In genomic region chr21:32658524-32658923, GRCh38 we compare ENCODE assay signal across 20 cellular contexts. TPM values are rescaled to one million over a fixed set of nuclear protein-coding genes. Genes with fewer than 3 reads are reported as not detected.
DNase-seq lines count a peak whose midpoint lies in the region; ATAC-seq and TF ChIP-seq lines count a peak whose summit lies in the region.
"Had no signal": no experiment of that assay in that cellular context is flagged by ENCODE, and none has a peak within 500 bp of the region (broad histone marks: within the 10 kb centered on the region; RNA-seq: fewer than 3 reads in every experiment).

No MANE protein-coding gene starts in this region.

- H3K36me3 ChIP-seq in right lobe of liver (peaks cover 0 to 14% (median 0%) of the 10 kb centered on the region in 4 donors), upper lobe of right lung (peaks cover 41% of the 10 kb centered on the region), esophagus squamous epithelium (peaks cover 0 to 95% (median 11%) of the 10 kb centered on the region in 3 donors)

- ATAC-seq in activated T-cell treated with anti-CD3 and anti-CD28 coated beads, Interleukin-2, amount 50 U/mL, for 72 hours (replicated peaks in 1 of 2): no peak
- ATAC-seq in left lobe of liver: peak; percentile 70
- peak; percentile 32 to 72 (median 64) for ATAC-seq in right lobe of liver
- ATAC-seq in upper lobe of right lung: peak; percentile 12
- ATAC-seq in T-helper 17 cell: no peak
- ATAC-seq: CD8-positive, alpha-beta T cell had no signal

- no peak overlapping the region for H3K27ac ChIP-seq in right lobe of liver
- H3K27ac ChIP-seq in upper lobe of right lung: no peak overlapping the region
- no peak overlapping the region for H3K27ac ChIP-seq in esophagus squamous epithelium
- H3K27ac ChIP-seq: 22Rv1, BLaER1, C4-2B had no signal

- H3K4me3 ChIP-seq in right lobe of liver (no peak overlapping the region), upper lobe of right lung (no peak overlapping the region), esophagus squamous epithelium (no peak overlapping the region)
- H3K4me3 ChIP-seq: BLaER1, HAP-1 had no signal

- WGBS in right lobe of liver (ENCODE audit: insufficient coverage, low coverage, low lambda C conversion rate, missing lambda C conversion rate): 57% methylated on average over 3 of the region's 9 CpGs
- 97 to 98% methylated on average over 5 to 9 of the region's 9 CpGs for WGBS in esophagus squamous epithelium, 2 donors

- H3K27ac Mint-ChIP-seq in activated T-cell treated with anti-CD3 and anti-CD28 coated beads, Interleukin-2, amount 50 U/mL, for 72 hours: peak overlapping the region; percentile 68
- no peak overlapping the region for H3K27ac Mint-ChIP-seq in T-helper 17 cell
- H3K27ac Mint-ChIP-seq: B cell; CD4-positive, CD25-positive, alpha-beta regulatory T cell; HFFc6 had no signal

- intact Hi-C loops in right lobe of liver (cut with DNase I): no loop called here
- intact Hi-C loops in upper lobe of right lung (cut with DNase I): no loop called here
- intact Hi-C loops in esophagus squamous epithelium (cut with DNase I): no loop called here

- H3K27me3 ChIP-seq in right lobe of liver: no peaks in the 10 kb centered on the region
- H3K27me3 ChIP-seq in upper lobe of right lung: no peaks in the 10 kb centered on the region
- no peaks in the 10 kb centered on the region for H3K27me3 ChIP-seq in esophagus squamous epithelium
- H3K27me3 ChIP-seq: BLaER1 had no signal

- H3K4me3 Mint-ChIP-seq in activated T-cell treated with anti-CD3 and anti-CD28 coated beads, Interleukin-2, amount 50 U/mL, for 72 hours: no peak overlapping the region
- H3K4me3 Mint-ChIP-seq in T-helper 17 cell: no peak overlapping the region
- H3K4me3 Mint-ChIP-seq: B cell; CD4-positive, CD25-positive, alpha-beta regulatory T cell; CD8-positive, alpha-beta T cell; HFFc6 had no signal

- DNase-seq in activated T-cell treated with anti-CD3 and anti-CD28 coated beads, Interleukin-2, amount 50 U/mL, for 72 hours: no peak
- no peak for DNase-seq in activated T-cell treated with anti-CD3 and anti-CD28 coated beads for 4 hours
- DNase-seq in left lobe of liver (ENCODE audit: low spot score): no peak
- DNase-seq in right lobe of liver: no peak
- DNase-seq in upper lobe of right lung: no peak
- DNase-seq in middle frontal gyrus (ENCODE audit: extremely low spot score, low spot score): no peak
- DNase-seq in esophagus squamous epithelium (lab: John Stamatoyannopoulos, UW): no peak
- no peak for DNase-seq in T-helper 17 cell
- DNase-seq: Caco-2; CD4-positive, CD25-positive, alpha-beta regulatory T cell; CD8-positive, alpha-beta T cell; DMS153; DND-41; GOT3; HFFc6 had no signal

- H3K4me1 ChIP-seq in right lobe of liver (no peaks in the 10 kb centered on the region), upper lobe of right lung (no peaks in the 10 kb centered on the region), esophagus squamous epithelium (peaks cover 0 to 4% (median 0%) of the 10 kb centered on the region in 3 donors)
- H3K4me1 ChIP-seq: BLaER1, Caco-2, HAP-1 had no signal

- no peaks in the 10 kb centered on the region for H3K9me3 ChIP-seq in right lobe of liver
- no peaks in the 10 kb centered on the region for H3K9me3 ChIP-seq in upper lobe of right lung
- peaks cover 0 to 3% (median under 1%) of the 10 kb centered on the region in 3 donors for H3K9me3 ChIP-seq in esophagus squamous epithelium
- H3K9me3 ChIP-seq in T-helper 17 cell (ENCODE audit: control insufficient read depth, low read length, poor library complexity, severe bottlenecking): no peaks in the 10 kb centered on the region
- H3K9me3 ChIP-seq: Caco-2, HAP-1 had no signal

- H3K36me3 Mint-ChIP-seq in activated T-cell treated with anti-CD3 and anti-CD28 coated beads, Interleukin-2, amount 50 U/mL, for 72 hours (ENCODE audit: insufficient read depth in 2 of 2): peaks cover 5 to 8% of the 10 kb centered on the region in 2 donors
- peaks cover 8% of the 10 kb centered on the region for H3K36me3 Mint-ChIP-seq in T-helper 17 cell (ENCODE audit: low read depth)

- H3K9me3 Mint-ChIP-seq in activated T-cell treated with anti-CD3 and anti-CD28 coated beads, Interleukin-2, amount 50 U/mL, for 72 hours: no peaks in the 10 kb centered on the region
- H3K9me3 Mint-ChIP-seq: CD8-positive, alpha-beta T cell; HFFc6 had no signal

- TF ChIP-seq POLR2A in right lobe of liver (IDR thresholded peaks at IDR 0.05): no peak
- no peak for TF ChIP-seq POLR2A in esophagus squamous epithelium (IDR thresholded peaks at IDR 0.05)

- no peaks in the 10 kb centered on the region for H3K27me3 Mint-ChIP-seq in activated T-cell treated with anti-CD3 and anti-CD28 coated beads, Interleukin-2, amount 50 U/mL, for 72 hours (ENCODE audit: low read depth)
- H3K27me3 Mint-ChIP-seq in T-helper 17 cell: no peaks in the 10 kb centered on the region
- H3K27me3 Mint-ChIP-seq: B cell; CD4-positive, CD25-positive, alpha-beta regulatory T cell had no signal

- H3K4me1 Mint-ChIP-seq in activated T-cell treated with anti-CD3 and anti-CD28 coated beads, Interleukin-2, amount 50 U/mL, for 72 hours (ENCODE audit: low read depth): no peaks in the 10 kb centered on the region
- H3K4me1 Mint-ChIP-seq in T-helper 17 cell: peaks cover 3% of the 10 kb centered on the region
- H3K4me1 Mint-ChIP-seq: B cell had no signal

- TF ChIP-seq CTCF in right lobe of liver (IDR thresholded peaks at IDR 0.05): no peak
- no peak for TF ChIP-seq CTCF in upper lobe of right lung (IDR thresholded peaks at IDR 0.05)
- no peak for TF ChIP-seq CTCF in esophagus squamous epithelium (IDR thresholded peaks at IDR 0.05)

RNA-seq across cellular contexts. Expression of gene CFAP298, which starts 46.3 kb away (rescaled TPM):
- 10 to 100 TPM; 21.1 to 22.4 TPM for total RNA-seq in activated T-cell treated with anti-CD3 and anti-CD28 coated beads, Interleukin-2, amount 50 U/mL, for 72 hours
- total RNA-seq in left lobe of liver (15.1 TPM), right lobe of liver (10 to 100 TPM in 5 of 6 experiments, 1 to 10 TPM in 1; 8.6 to 15.3 (median 11.6) TPM), upper lobe of right lung (30.7 TPM), esophagus squamous epithelium (10 to 100 TPM; 24.2 to 34.8 (median 28.2) TPM), T-helper 17 cell (10 to 100 TPM; 20.3 to 22.5 TPM)

Comparison
In these comparisons a context has a peak if more than half of its experiments do, and no peak if none do; other contexts are left out.
1. ATAC-seq: peak in left lobe of liver (single experiment), right lobe of liver (4 of 4) and upper lobe of right lung (single experiment); none in activated T-cell treated with anti-CD3 and anti-CD28 coated beads, Interleukin-2, amount 50 U/mL, for 72 hours (0 of 2) and T-helper 17 cell (single experiment).